Comparison of ENCODE assay signal across 12 cellular contexts in genomic region chr1:243288062-243288461, GRCh38. TPM values are rescaled to one million over a fixed set of nuclear protein-coding genes. Genes with fewer than 3 reads are reported as not detected.
DNase-seq lines count a peak whose midpoint lies in the region; ATAC-seq and TF ChIP-seq lines count a peak whose summit lies in the region.
"Had no signal": no experiment of that assay in that cellular context is flagged by ENCODE, and none has a peak within 500 bp of the region (broad histone marks: within the 10 kb centered on the region; RNA-seq: fewer than 3 reads in every experiment).

No MANE protein-coding gene starts in this region.

- H3K27me3 Mint-ChIP-seq in CD8-positive, alpha-beta T cell (ENCODE audit: low read depth) = no peaks in the 10 kb centered on the region

- no peak for DNase-seq in CD8-positive, alpha-beta T cell
- DNase-seq in adrenal gland (no peak), hypothalamus (lab: John Stamatoyannopoulos, UW) (no peak), DMS53 (lab: John Stamatoyannopoulos, UW) (no peak), RKO (ENCODE audit: low spot score) (no peak), NCI-H2171 (lab: John Stamatoyannopoulos, UW) (no peak)
- DNase-seq: NCI-H2029 treated with DMSO at 0.1 percent for 48 hours; ovary; stimulated activated CD4-positive, alpha-beta T cell treated with anti-CD3 and anti-CD28 coated beads, Interleukin-4, amount 100 ng/mL, for 4 hours had no signal

- peaks cover 85% of the 10 kb centered on the region for H3K36me3 Mint-ChIP-seq in CD8-positive, alpha-beta T cell

- TF ChIP-seq POLR2A in adrenal gland (IDR thresholded peaks at IDR 0.05) = no peak

- no peak for TF ChIP-seq CTCF in CD8-positive, alpha-beta T cell (IDR thresholded peaks at IDR 0.05)
- no peak for TF ChIP-seq CTCF in adrenal gland (IDR thresholded peaks at IDR 0.05)

- CTCF ChIA-PET in CD8-positive, alpha-beta T cell (lab: Charles Lee) = no interaction called here

- peaks cover 11% of the 10 kb centered on the region for H3K9me3 Mint-ChIP-seq in CD8-positive, alpha-beta T cell

- H3K4me1 ChIP-seq in CD8-positive, alpha-beta T cell (ENCODE audit: insufficient read depth, low read length) = peaks cover 4% of the 10 kb centered on the region
- H3K4me1 ChIP-seq in adrenal gland (replicated peaks in 1 of 2) (peaks cover 11 to 16% of the 10 kb centered on the region in 2 donors), muscle layer of duodenum (ENCODE audit: control insufficient read depth in 1 of 2, insufficient read depth in 2 of 2, low read length in 2 of 2) (no peaks in the 10 kb centered on the region)

- no peaks in the 10 kb centered on the region for H3K9me3 ChIP-seq in CD8-positive, alpha-beta T cell (ENCODE audit: low read length)
- H3K9me3 ChIP-seq in adrenal gland (replicated peaks in 1 of 3) (no peaks in the 10 kb centered on the region), muscle layer of duodenum (ENCODE audit: control insufficient read depth in 1 of 2, low read length in 2 of 2) (no peaks in the 10 kb centered on the region)
- H3K9me3 ChIP-seq: ovary had no signal

- H3K36me3 ChIP-seq in CD8-positive, alpha-beta T cell (ENCODE audit: insufficient read depth, low read length) = peaks cover 6% of the 10 kb centered on the region
- H3K36me3 ChIP-seq in adrenal gland (replicated peaks in 1 of 2) (no peaks in the 10 kb centered on the region), muscle layer of duodenum (ENCODE audit: control insufficient read depth in 1 of 2, insufficient read depth in 2 of 2, low read length in 2 of 2) (peaks cover 5 to 18% of the 10 kb centered on the region in 2 donors)
- H3K36me3 ChIP-seq: ovary had no signal

- 71 to 81% (median 74%) methylated on average over 6 of the region's 6 CpGs for WGBS in adrenal gland, 4 donors

- POLR2A ChIA-PET in CD8-positive, alpha-beta T cell (lab: Charles Lee) = no interaction called here

- H3K27ac Mint-ChIP-seq in CD8-positive, alpha-beta T cell = peak overlapping the region; percentile 42

- intact Hi-C loops in CD8-positive, alpha-beta T cell (cut with DNase I, micrococcal nuclease) = no loop called here
- intact Hi-C loops in adrenal gland (cut with DNase I) = no loop called here

- no peak for ATAC-seq in CD8-positive, alpha-beta T cell
- peak; percentile 13 for ATAC-seq in HG03064 (IDR thresholded peaks at IDR 0.05; ENCODE audit: low read depth, unreplicated experiment)

- H3K27me3 ChIP-seq in CD8-positive, alpha-beta T cell (ENCODE audit: insufficient read depth, low read length) = no peaks in the 10 kb centered on the region
- H3K27me3 ChIP-seq in adrenal gland (no peaks in the 10 kb centered on the region), muscle layer of duodenum (ENCODE audit: low read depth, low read length) (no peaks in the 10 kb centered on the region)
- H3K27me3 ChIP-seq: ovary had no signal

- H3K4me1 Mint-ChIP-seq in CD8-positive, alpha-beta T cell (ENCODE audit: low read depth) = peaks cover 16% of the 10 kb centered on the region

- no peak overlapping the region for H3K4me3 Mint-ChIP-seq in CD8-positive, alpha-beta T cell

- H3K27ac ChIP-seq in CD8-positive, alpha-beta T cell (ENCODE audit: low read depth, low read length) = no peak overlapping the region
- H3K27ac ChIP-seq in adrenal gland (peak overlapping the region in 4 of 5 donors; percentile 25 to 77 (median 55)), muscle layer of duodenum (ENCODE audit: low read length) (peak overlapping the region; percentile 71)
- H3K27ac ChIP-seq: ovary, VCaP had no signal

- H3K4me3 ChIP-seq in CD8-positive, alpha-beta T cell (ENCODE audit: low read depth, low read length) = no peak overlapping the region
- H3K4me3 ChIP-seq in adrenal gland (no peak overlapping the region), muscle layer of duodenum (ENCODE audit: low read depth in 1 of 2, low read length in 2 of 2) (no peak overlapping the region)
- H3K4me3 ChIP-seq: ovary had no signal

RNA-seq across cellular contexts. Expression of gene SDCCAG8, which starts 32.2 kb away (rescaled TPM):
- 10 to 100 TPM; 17.7 to 25.4 TPM for total RNA-seq in CD8-positive, alpha-beta T cell
- 10 to 100 TPM; 30.0 to 60.9 (median 44.5) TPM for total RNA-seq in adrenal gland
- polyA plus RNA-seq in adrenal gland = 10 to 100 TPM; 22.5 to 59.3 (median 30.5) TPM

RNA-seq across cellular contexts. Expression of gene CEP170, which starts 33.0 kb away (rescaled TPM):
- 10 to 100 TPM; 23.9 to 26.6 TPM for total RNA-seq in CD8-positive, alpha-beta T cell
- total RNA-seq in adrenal gland = 10 to 100 TPM; 28.6 to 56.2 (median 43.2) TPM
- 10 to 100 TPM; 15.5 to 35.2 (median 27.3) TPM for polyA plus RNA-seq in adrenal gland
